ENCODE assay signal across 8 cellular contexts in the genomic region with DNA sequence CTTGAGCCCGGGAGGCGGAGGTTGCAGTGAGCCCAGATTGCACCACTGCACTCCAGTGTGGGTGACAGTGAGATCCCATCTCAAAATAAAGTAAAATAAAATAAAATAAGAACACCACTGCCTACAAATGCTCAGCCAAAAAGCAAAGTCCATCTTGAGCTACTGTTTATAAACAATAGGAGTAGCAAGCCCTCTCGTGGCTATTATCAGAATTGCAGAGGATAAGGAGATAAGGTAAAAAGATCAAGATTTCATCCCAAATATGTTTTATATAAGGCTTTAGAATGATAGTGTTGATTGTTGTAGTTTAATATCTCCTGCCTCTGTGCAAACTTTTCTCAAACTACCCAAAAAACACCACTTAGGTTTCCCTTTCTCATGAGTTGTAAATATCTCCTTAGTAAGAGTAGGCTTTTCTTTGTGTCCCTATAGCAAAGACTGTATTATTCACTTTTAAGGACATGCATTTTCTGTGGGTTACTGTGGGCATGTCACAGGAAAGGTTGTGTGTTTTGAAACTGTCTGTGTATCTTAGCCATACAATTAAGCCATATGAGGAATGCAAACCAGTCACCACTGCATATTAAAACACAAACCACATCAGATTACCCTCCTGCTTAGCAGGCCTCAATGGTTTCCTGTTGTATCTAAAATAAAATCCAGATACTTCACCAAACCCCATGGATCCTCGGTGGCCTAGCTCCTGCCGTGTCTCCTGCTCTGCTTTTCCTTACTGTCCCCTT. TPM values are rescaled to one million over a fixed set of nuclear protein-coding genes. Genes with fewer than 3 reads are reported as not detected.
DNase-seq lines count a peak whose midpoint lies in the region; ATAC-seq, FAIRE-seq and TF ChIP-seq lines count a peak whose summit lies in the region.

No MANE protein-coding gene starts in this region.

- TF ChIP-seq CTCF in heart right ventricle (IDR thresholded peaks at IDR 0.05) (peak; percentile 48 to 76 (median 64)), fibroblast of mammary gland (conservative IDR thresholded peaks at IDR 0.05; ENCODE audit: control insufficient read depth, insufficient read depth, low read depth, low read length) (peak; percentile 85)

- H3K4me3 ChIP-seq in heart right ventricle (no peak overlapping the region), right cardiac atrium (ENCODE audit: low read length) (no peak overlapping the region), SK-N-MC (peak overlapping the region; percentile 47), fibroblast of mammary gland (ENCODE audit: control insufficient read depth, low read depth, low read length) (no peak overlapping the region)

- ATAC-seq in heart right ventricle = no peak
- ATAC-seq in right cardiac atrium = no peak
- ATAC-seq in HG02840 (IDR thresholded peaks at IDR 0.05; ENCODE audit: low FRiP score, unreplicated experiment) = no peak

- FAIRE-seq in HTR-8/SVneo (lab: Jason Lieb, UNC) = no peak

- H3K27ac ChIP-seq in heart right ventricle (no peak overlapping the region), right cardiac atrium (ENCODE audit: low read length) (no peak overlapping the region), SK-N-MC (peak overlapping the region; percentile 86)

- H3K9me3 ChIP-seq in heart right ventricle (peaks cover 0 to 18% (median 6%) of the 10 kb centered on the region in 11 donors), right cardiac atrium (ENCODE audit: control insufficient read depth, low read length) (no peaks in the 10 kb centered on the region), SK-N-MC (ENCODE audit: low read depth, low read length) (peaks cover under 1% of the 10 kb centered on the region; the same call in 1 of the 2 replicates)

- H3K27me3 ChIP-seq in heart right ventricle (no peaks in the 10 kb centered on the region), right cardiac atrium (ENCODE audit: control insufficient read depth, insufficient read depth) (no peaks in the 10 kb centered on the region)

- intact Hi-C loops in heart right ventricle (cut with DNase I) = loop anchor here in 4 of 10 donors (5.0 to 10.0 kb wide), 3 partner anchors 684 to 1174 kb away; no protein-coding TSS in a partner anchor
- intact Hi-C loops in right cardiac atrium (cut with DNase I) = loop anchor here in 2 of 4 donors (10.0 kb wide), 1 partner anchor 694 kb away; no protein-coding TSS in a partner anchor

- DNase-seq in heart right ventricle (peak in 1 of 2 donors; percentile 20), right cardiac atrium (no peak), HTR-8/SVneo (ENCODE audit: insufficient read length, low spot score) (peak; percentile 32), SK-N-MC (ENCODE audit: low read depth, low spot score) (peak; percentile 53), fibroblast of mammary gland (ENCODE audit: low read depth) (peak; percentile 81), pons (ENCODE audit: low spot score) (peak; percentile 67), NK-92 (lab: John Stamatoyannopoulos, UW; ENCODE audit: unreplicated experiment) (no peak)

- H3K4me1 ChIP-seq in heart right ventricle (peaks cover 0 to 9% (median 0%) of the 10 kb centered on the region in 9 donors), right cardiac atrium (ENCODE audit: control insufficient read depth, insufficient read depth, low read length) (no peaks in the 10 kb centered on the region)

- H3K36me3 ChIP-seq in heart right ventricle (no peaks in the 10 kb centered on the region), SK-N-MC (ENCODE audit: insufficient read depth, low read length) (no peaks in the 10 kb centered on the region)

- 63 to 68% methylated on average over 5 of the region's 5 CpGs for WGBS in heart right ventricle, 2 donors
- WGBS in right cardiac atrium = 65% methylated on average over 5 of the region's 5 CpGs

- peak overlapping the region; percentile 37 for H3K9ac ChIP-seq in SK-N-MC (ENCODE audit: insufficient read length)

RNA-seq across cellular contexts. Expression of a gene that starts 31.8 kb away (rescaled TPM):
- 10 to 100 TPM in 2 of 10 donors, 1 to 10 TPM in 8; 1.5 to 12.2 (median 5.4) TPM for total RNA-seq in heart right ventricle
- 10 to 100 TPM in 1 of 2 donors, 1 to 10 TPM in 1; 7.9 to 24.3 TPM for polyA plus RNA-seq in heart right ventricle
- 1 to 10 TPM; 2.8 to 7.2 (median 4.2) TPM for total RNA-seq in right cardiac atrium
- polyA plus RNA-seq in right cardiac atrium = 11.7 TPM

RNA-seq across cellular contexts. Expression of a gene that starts 39.1 kb away (rescaled TPM):
- 10 to 100 TPM; 13.9 to 18.8 (median 17.0) TPM for total RNA-seq in heart right ventricle
- polyA plus RNA-seq in heart right ventricle = 10 to 100 TPM; 15.7 to 20.1 TPM
- total RNA-seq in right cardiac atrium = 10 to 100 TPM; 16.2 to 20.6 (median 17.4) TPM
- polyA plus RNA-seq in right cardiac atrium = 14.6 TPM

Comparison
In these comparisons a context has a peak if more than half of its experiments do, and no peak if none do; other contexts are left out.
1. DNase-seq: peak in HTR-8/SVneo (single experiment), SK-N-MC (single experiment), fibroblast of mammary gland (single experiment) and pons (single experiment); none in right cardiac atrium (0 of 3) and NK-92 (single experiment).